ENCODE assay signal across 8 cellular contexts in genomic region chr1:45685308-45686080, GRCh38. TPM values are rescaled to one million over a fixed set of nuclear protein-coding genes. Genes with fewer than 3 reads are reported as not detected.
A peak's percentile ranks its signal among the peaks of the same experiment; 100 is the strongest.
DNase-seq lines count a peak whose midpoint lies in the region; ATAC-seq and TF ChIP-seq lines count a peak whose summit lies in the region.

No MANE protein-coding gene starts in this region.

- peak overlapping the region; percentile 86 for H3K27ac Mint-ChIP-seq in Caco-2 (ENCODE audit: unreplicated experiment)

- no TSS peak for BruUV-seq in Caco-2 (replicated peaks; lab: Mats Ljungman, UMichigan)

- peak overlapping the region; percentile 99 for H3K27ac ChIP-seq in left lung
- peak overlapping the region; percentile 72 to 98 (median 94) for H3K27ac ChIP-seq in thyroid gland

- CTCF ChIA-PET in Caco-2 (lab: Charles Lee): interaction anchor here (0.8 kb wide), 1 partner anchor 9 kb away, joined by 3 read pairs; no protein-coding TSS in a partner anchor

- no peaks in the 10 kb centered on the region for H3K36me3 ChIP-seq in Caco-2 (ENCODE audit: control insufficient read depth, insufficient read depth, low read length)
- H3K36me3 ChIP-seq in left lung: peaks cover 0 to 4% of the 10 kb centered on the region in 2 donors
- no peaks in the 10 kb centered on the region for H3K36me3 ChIP-seq in thyroid gland

- no peak for TF ChIP-seq CTCF in Caco-2 (IDR thresholded peaks at IDR 0.05; ENCODE audit: insufficient read depth in 1 of 2, low read depth in 1 of 2, low read length in 1 of 2, severe bottlenecking in 1 of 2, unreplicated experiment in 1 of 2)
- TF ChIP-seq CTCF in astrocyte of the cerebellum (IDR thresholded peaks at IDR 0.05; ENCODE audit: low read depth, low read length, missing control alignments): no peak
- no peak for TF ChIP-seq CTCF in left lung (IDR thresholded peaks at IDR 0.05)
- no peak for TF ChIP-seq CTCF in thyroid gland (IDR thresholded peaks at IDR 0.05)

- intact Hi-C loops in Caco-2 (cut with micrococcal nuclease; ENCODE audit: unreplicated experiment) (loop anchor here (1.0 to 10.0 kb wide), 4 partner anchors 103 to 196 kb away; partner anchors contain the start of genes NASP and TESK2), left lung (cut with DNase I) (no loop called here), thyroid gland (cut with DNase I) (loop anchor here (10.0 kb wide), 1 partner anchor 69 kb away; the partner anchor contains the start of gene IPP)

- peaks cover 25% of the 10 kb centered on the region for H3K36me3 Mint-ChIP-seq in Caco-2 (ENCODE audit: insufficient read depth, unreplicated experiment)

- no peaks in the 10 kb centered on the region for H3K9me3 ChIP-seq in Caco-2
- no peaks in the 10 kb centered on the region for H3K9me3 ChIP-seq in left lung
- H3K9me3 ChIP-seq in thyroid gland: no peaks in the 10 kb centered on the region

- H3K27me3 Mint-ChIP-seq in Caco-2 (ENCODE audit: insufficient read depth, unreplicated experiment): no peaks in the 10 kb centered on the region

- POLR2A ChIA-PET in Caco-2 (lab: Charles Lee): interaction anchor here (0.6 to 1.5 kb wide), 8 partner anchors 16 to 356 kb away, joined by 3 to 6 read pairs (median 4); partner anchors contain the start of gene MAST2

- DNase-seq in Caco-2 (peak in 1 of 2 experiments; percentile 2), Kasumi-1 (lab: John Stamatoyannopoulos, UW) (peak; percentile 28 to 69), astrocyte of the cerebellum (ENCODE audit: low read depth) (no peak), left lung (no peak), thyroid gland (no peak), NCI-H1436 treated with DMSO at 0.1 percent for 48 hours (lab: John Stamatoyannopoulos, UW) (no peak), hippocampal formation (lab: John Stamatoyannopoulos, UW) (no peak)

- H3K4me3 ChIP-seq in Caco-2 (ENCODE audit: low read depth, low read length): peak overlapping the region; percentile 77
- peak overlapping the region; percentile 99 for H3K4me3 ChIP-seq in astrocyte of the cerebellum (ENCODE audit: low read depth, low read length)
- H3K4me3 ChIP-seq in left lung: peak overlapping the region; percentile 91 to 100
- H3K4me3 ChIP-seq in thyroid gland (replicated peaks in 1 of 3): peak overlapping the region; percentile 42 to 91 (median 82)

- WGBS in thyroid gland, 2 donors: 0 to 1% methylated on average over 14 of the region's 14 CpGs

- H3K9me3 Mint-ChIP-seq in Caco-2 (ENCODE audit: unreplicated experiment): no peaks in the 10 kb centered on the region

- no peak for TF ChIP-seq POLR2A in thyroid gland (IDR thresholded peaks at IDR 0.05)

- peak overlapping the region; percentile 84 for H3K4me3 Mint-ChIP-seq in Caco-2 (ENCODE audit: unreplicated experiment)

- no peaks in the 10 kb centered on the region; the same call in 1 of the 2 replicates for H3K4me1 ChIP-seq in Caco-2
- peaks cover 38 to 65% of the 10 kb centered on the region in 2 donors for H3K4me1 ChIP-seq in left lung
- peaks cover 34 to 45% of the 10 kb centered on the region in 2 donors for H3K4me1 ChIP-seq in thyroid gland

- in situ Hi-C loops in astrocyte of the cerebellum (cut with HindIII; ENCODE audit: low sequenced_read_pairs): no loop called here

- no peaks in the 10 kb centered on the region for H3K27me3 ChIP-seq in Caco-2 (replicated peaks; ENCODE audit: control insufficient read depth, insufficient read depth, low read length)
- no peaks in the 10 kb centered on the region for H3K27me3 ChIP-seq in left lung
- H3K27me3 ChIP-seq in thyroid gland: no peaks in the 10 kb centered on the region

- H3K4me1 Mint-ChIP-seq in Caco-2 (ENCODE audit: low read depth, unreplicated experiment): no peaks in the 10 kb centered on the region

- ATAC-seq in left lung (no peak), HG02938 (IDR thresholded peaks at IDR 0.05; ENCODE audit: unreplicated experiment) (no peak)

RNA-seq across cellular contexts. Expression of gene GPBP1L1, which starts 0.8 kb away (rescaled TPM):
- total RNA-seq in Caco-2 (2022) (57.3 and 61.8 TPM in 2 replicates), left lung (100 to 1,000 TPM in 1 of 2 donors, 10 to 100 TPM in 1; 94.9 to 113 TPM), thyroid gland (100 to 1,000 TPM; 146 to 220 (median 176) TPM)

RNA-seq across cellular contexts. Expression of gene TMEM69, which starts 2.5 kb away (rescaled TPM):
- total RNA-seq in Caco-2 (2022): 21.5 and 29.3 TPM in 2 replicates
- total RNA-seq in left lung: 10 to 100 TPM; 17.6 to 19.9 TPM
- 10 to 100 TPM; 15.7 to 30.9 (median 25.7) TPM for total RNA-seq in thyroid gland

Comparison
In these comparisons a context has a peak if more than half of its experiments do, and no peak if none do; other contexts are left out.
1. DNase-seq: peak in Kasumi-1 (2 of 2); none in astrocyte of the cerebellum (single experiment), left lung (0 of 2), thyroid gland (0 of 2), NCI-H1436 treated with DMSO at 0.1 percent for 48 hours (single experiment) and hippocampal formation (0 of 2).
2. intact Hi-C loops: an anchor here in Caco-2 (1.0 to 10.0 kb wide) and thyroid gland (10.0 kb wide); none called in left lung.
3. Peak in every context shown above with its lines, with median percentiles within 50 percentile points of each other: H3K4me3 ChIP-seq.